2 cellular contexts compared by ENCODE assay signal in genomic region chr16:85847681-85848601, GRCh38.
TF ChIP-seq lines count a peak whose summit lies in the region.

No MANE protein-coding gene starts in this region.

TF ChIP-seq in WTC11, 78 proteins besides CTCF, POLR2A, EP300 and RAD21 (continued from another document):
- TF ChIP-seq RELA (CRISPR knock-in tag; IDR thresholded peaks at IDR 0.05; ENCODE audit: borderline replicate concordance) (no peak), NFE2L1 (CRISPR knock-in tag; IDR thresholded peaks at IDR 0.05) (no peak)

TF ChIP-seq in liver, 16 proteins besides CTCF, POLR2A, EP300 and RAD21:
- TF ChIP-seq, protein P1, sequence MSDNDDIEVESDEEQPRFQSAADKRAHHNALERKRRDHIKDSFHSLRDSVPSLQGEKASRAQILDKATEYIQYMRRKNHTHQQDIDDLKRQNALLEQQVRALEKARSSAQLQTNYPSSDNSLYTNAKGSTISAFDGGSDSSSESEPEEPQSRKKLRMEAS (IDR thresholded peaks at IDR 0.05): peak; percentile 73
- no peak for TF ChIP-seq NR2F2 (IDR thresholded peaks at IDR 0.05)
- TF ChIP-seq, protein P2, sequence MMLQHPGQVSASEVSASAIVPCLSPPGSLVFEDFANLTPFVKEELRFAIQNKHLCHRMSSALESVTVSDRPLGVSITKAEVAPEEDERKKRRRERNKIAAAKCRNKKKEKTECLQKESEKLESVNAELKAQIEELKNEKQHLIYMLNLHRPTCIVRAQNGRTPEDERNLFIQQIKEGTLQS (IDR thresholded peaks at IDR 0.05): peak; percentile 22
- peak; percentile 23 for TF ChIP-seq FOXA1 (IDR thresholded peaks at IDR 0.05)
- TF ChIP-seq HNF4G (IDR thresholded peaks at IDR 0.05): peak; percentile 65
- peak; percentile 69 for TF ChIP-seq FOXA2 (IDR thresholded peaks at IDR 0.05)
- peak in 1 of 2 donors; percentile 71 for TF ChIP-seq GABPA (IDR thresholded peaks at IDR 0.05 in 1 of 2, conservative IDR thresholded peaks at IDR 0.05 in 1 of 2)
- TF ChIP-seq, protein P3, sequence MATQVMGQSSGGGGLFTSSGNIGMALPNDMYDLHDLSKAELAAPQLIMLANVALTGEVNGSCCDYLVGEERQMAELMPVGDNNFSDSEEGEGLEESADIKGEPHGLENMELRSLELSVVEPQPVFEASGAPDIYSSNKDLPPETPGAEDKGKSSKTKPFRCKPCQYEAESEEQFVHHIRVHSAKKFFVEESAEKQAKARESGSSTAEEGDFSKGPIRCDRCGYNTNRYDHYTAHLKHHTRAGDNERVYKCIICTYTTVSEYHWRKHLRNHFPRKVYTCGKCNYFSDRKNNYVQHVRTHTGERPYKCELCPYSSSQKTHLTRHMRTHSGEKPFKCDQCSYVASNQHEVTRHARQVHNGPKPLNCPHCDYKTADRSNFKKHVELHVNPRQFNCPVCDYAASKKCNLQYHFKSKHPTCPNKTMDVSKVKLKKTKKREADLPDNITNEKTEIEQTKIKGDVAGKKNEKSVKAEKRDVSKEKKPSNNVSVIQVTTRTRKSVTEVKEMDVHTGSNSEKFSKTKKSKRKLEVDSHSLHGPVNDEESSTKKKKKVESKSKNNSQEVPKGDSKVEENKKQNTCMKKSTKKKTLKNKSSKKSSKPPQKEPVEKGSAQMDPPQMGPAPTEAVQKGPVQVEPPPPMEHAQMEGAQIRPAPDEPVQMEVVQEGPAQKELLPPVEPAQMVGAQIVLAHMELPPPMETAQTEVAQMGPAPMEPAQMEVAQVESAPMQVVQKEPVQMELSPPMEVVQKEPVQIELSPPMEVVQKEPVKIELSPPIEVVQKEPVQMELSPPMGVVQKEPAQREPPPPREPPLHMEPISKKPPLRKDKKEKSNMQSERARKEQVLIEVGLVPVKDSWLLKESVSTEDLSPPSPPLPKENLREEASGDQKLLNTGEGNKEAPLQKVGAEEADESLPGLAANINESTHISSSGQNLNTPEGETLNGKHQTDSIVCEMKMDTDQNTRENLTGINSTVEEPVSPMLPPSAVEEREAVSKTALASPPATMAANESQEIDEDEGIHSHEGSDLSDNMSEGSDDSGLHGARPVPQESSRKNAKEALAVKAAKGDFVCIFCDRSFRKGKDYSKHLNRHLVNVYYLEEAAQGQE (IDR thresholded peaks at IDR 0.05): peak; percentile 79
- peak; percentile 83 for TF ChIP-seq YY1 (IDR thresholded peaks at IDR 0.05)
- TF ChIP-seq HNF4A (conservative IDR thresholded peaks at IDR 0.05): peak; percentile 88 to 90
- TF ChIP-seq JUND (IDR thresholded peaks at IDR 0.05): peak in 1 of 2 donors; percentile 47
- peak; percentile 64 to 81 for TF ChIP-seq RXRA (IDR thresholded peaks at IDR 0.05)
- TF ChIP-seq SP1 (IDR thresholded peaks at IDR 0.05): peak; percentile 90
- TF ChIP-seq, protein P4, sequence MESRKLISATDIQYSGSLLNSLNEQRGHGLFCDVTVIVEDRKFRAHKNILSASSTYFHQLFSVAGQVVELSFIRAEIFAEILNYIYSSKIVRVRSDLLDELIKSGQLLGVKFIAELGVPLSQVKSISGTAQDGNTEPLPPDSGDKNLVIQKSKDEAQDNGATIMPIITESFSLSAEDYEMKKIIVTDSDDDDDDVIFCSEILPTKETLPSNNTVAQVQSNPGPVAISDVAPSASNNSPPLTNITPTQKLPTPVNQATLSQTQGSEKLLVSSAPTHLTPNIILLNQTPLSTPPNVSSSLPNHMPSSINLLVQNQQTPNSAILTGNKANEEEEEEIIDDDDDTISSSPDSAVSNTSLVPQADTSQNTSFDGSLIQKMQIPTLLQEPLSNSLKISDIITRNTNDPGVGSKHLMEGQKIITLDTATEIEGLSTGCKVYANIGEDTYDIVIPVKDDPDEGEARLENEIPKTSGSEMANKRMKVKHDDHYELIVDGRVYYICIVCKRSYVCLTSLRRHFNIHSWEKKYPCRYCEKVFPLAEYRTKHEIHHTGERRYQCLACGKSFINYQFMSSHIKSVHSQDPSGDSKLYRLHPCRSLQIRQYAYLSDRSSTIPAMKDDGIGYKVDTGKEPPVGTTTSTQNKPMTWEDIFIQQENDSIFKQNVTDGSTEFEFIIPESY (IDR thresholded peaks at IDR 0.05): peak; percentile 56
- peak; percentile 91 for TF ChIP-seq TAF1 (conservative IDR thresholded peaks at IDR 0.05)
- TF ChIP-seq EGR1 (IDR thresholded peaks at IDR 0.05; ENCODE audit: low read depth in 2 of 2): peak in 1 of 2 donors; percentile 77
TF ChIP-seq in liver: peak in this region for 15.
